ENCODE assay signal across 23 cellular contexts in the genomic region with DNA sequence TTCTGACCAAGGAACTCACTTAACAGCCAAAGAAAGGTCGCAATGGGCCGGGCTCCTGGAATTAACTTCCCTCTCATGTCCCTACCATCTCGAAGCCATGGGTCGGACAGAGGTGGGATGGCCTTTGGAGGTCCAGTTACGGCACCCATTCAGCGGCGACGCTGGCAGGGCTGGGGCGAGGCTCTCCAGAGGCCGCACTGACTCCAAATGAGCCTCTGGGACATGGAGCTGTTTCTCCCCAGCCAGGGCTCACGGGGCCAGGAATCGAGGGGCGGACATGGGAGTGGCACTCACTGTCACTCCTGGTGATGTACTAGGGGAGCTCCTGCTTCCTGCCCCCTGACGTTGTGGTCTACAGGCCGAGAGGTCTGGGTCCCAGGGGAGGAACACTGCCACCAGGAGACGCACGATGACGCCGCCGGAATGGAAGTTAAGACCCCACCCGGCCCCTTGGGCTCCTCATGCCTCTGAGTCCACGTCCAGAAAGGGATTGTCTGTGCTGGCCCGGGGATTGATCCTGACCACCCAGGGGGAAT.
"Had no signal": no experiment of that assay in that cellular context is flagged by ENCODE, and none has a peak within 500 bp of the region (broad histone marks: within the 10 kb centered on the region; RNA-seq: fewer than 3 reads in every experiment).

No MANE protein-coding gene starts in this region.

- DNase-seq: KBM-7; MV-4-11; NCI-H1048; NCI-H1105; NCI-H1417; NCI-H1436 treated with DMSO at 0.1 percent for 48 hours; NCI-H1694; NCI-H187 treated with DMSO at 0.1 percent for 48 hours; NCI-H2029 treated with DMSO at 0.1 percent for 48 hours; NCI-H226; NCI-H446; NCI-H510A; NCI-H524 treated with DMSO at 0.1 percent for 48 hours; NCI-H69; NCI-H774; NK-92 treated with Interleukin-12 subunit alpha and Interleukin-12 subunit beta, amount 100 ng/mL, for 24 hours; OCI-M1; PC-9; Peyer's patch; Right ventricle myocardium superior; SIG-M5 had no signal

- H3K27ac ChIP-seq: PC-9, Peyer's patch, SJSA1, SK-N-MC had no signal

- H3K9me3 ChIP-seq: Peyer's patch had no signal

- H3K27me3 ChIP-seq: Peyer's patch, SJSA1 had no signal

- H3K4me2 ChIP-seq: PC-9 had no signal

- H3K36me3 ChIP-seq: Peyer's patch had no signal

- H3K4me1 ChIP-seq: Peyer's patch had no signal

- H2AFZ ChIP-seq: PC-9 had no signal

- H3K4me3 ChIP-seq: PC-9, Peyer's patch, SJSA1, SK-N-MC had no signal
